Comparison of ENCODE assay signal across 12 cellular contexts in genomic region chr17:8956521-8956920, GRCh38. TPM values are rescaled to one million over a fixed set of nuclear protein-coding genes. Genes with fewer than 3 reads are reported as not detected.
DNase-seq lines count a peak whose midpoint lies in the region; ATAC-seq and TF ChIP-seq lines count a peak whose summit lies in the region.
"Had no signal": no experiment of that assay in that cellular context is flagged by ENCODE, and none has a peak within 500 bp of the region (broad histone marks: within the 10 kb centered on the region; RNA-seq: fewer than 3 reads in every experiment).

No MANE protein-coding gene starts in this region.

- POLR2A ChIA-PET in activated CD4-positive, alpha-beta T cell treated with anti-CD3 and anti-CD28 coated beads for 36 hours (lab: Charles Lee): interaction anchor here (0.5 to 1.0 kb wide), 3 partner anchors 34 to 105 kb away, joined by 3 read pairs; no protein-coding TSS in a partner anchor

- H3K9me2 ChIP-seq in Loucy (replicated peaks; ENCODE audit: low read depth, low read length): no peaks in the 10 kb centered on the region

- CTCF ChIA-PET in activated CD4-positive, alpha-beta T cell treated with anti-CD3 and anti-CD28 coated beads for 36 hours (lab: Charles Lee): interaction anchor here (0.6 to 2.0 kb wide), 6 partner anchors 11 to 182 kb away, joined by 3 to 5 read pairs (median 4); no protein-coding TSS in a partner anchor

- peaks cover 3% of the 10 kb centered on the region for H3K9me3 Mint-ChIP-seq in activated CD4-positive, alpha-beta T cell treated with anti-CD3 and anti-CD28 coated beads for 36 hours (ENCODE audit: low read depth)
- H3K9me3 Mint-ChIP-seq in natural killer cell: no peaks in the 10 kb centered on the region

- no peak overlapping the region for H2AFZ ChIP-seq in Loucy (ENCODE audit: low read length)

- intact Hi-C loops in activated CD4-positive, alpha-beta T cell treated with anti-CD3 and anti-CD28 coated beads for 36 hours (cut with DNase I, micrococcal nuclease): loop anchor here (1.0 to 5.0 kb wide), 3 partner anchors 17 to 99 kb away; no protein-coding TSS in a partner anchor
- intact Hi-C loops in natural killer cell (cut with micrococcal nuclease): loop anchor here (10.0 kb wide), 1 partner anchor 802 kb away; the partner anchor contains the start of gene PER1

- H3K4me2 ChIP-seq in Loucy (ENCODE audit: low read depth, low read length, poor library complexity, severe bottlenecking): peak overlapping the region; percentile 10

- H3K9me3 ChIP-seq in Loucy (ENCODE audit: insufficient read depth, low read depth, low read length): no peaks in the 10 kb centered on the region
- H3K9me3 ChIP-seq in upper lobe of left lung: no peaks in the 10 kb centered on the region

- DNase-seq in activated CD4-positive, alpha-beta T cell treated with anti-CD3 and anti-CD28 coated beads for 36 hours: peak; percentile 52
- no peak for DNase-seq in activated CD4-positive, alpha-beta T cell treated with anti-CD3 and anti-CD28 coated beads, Interleukin-2, amount 50 U/mL, for 1 hour
- DNase-seq in natural killer cell (no peak), COR-L47 (lab: John Stamatoyannopoulos, UW) (no peak), upper lobe of left lung (no peak)
- DNase-seq in stimulated activated CD4-positive, alpha-beta T cell treated with anti-CD3 and anti-CD28 coated beads, Interleukin-2, amount 100 ng/mL, for 24 hours: no peak
- DNase-seq: 8988T, DMS53, NCI-H187 had no signal

- H3K4me1 ChIP-seq in Loucy (ENCODE audit: insufficient read depth, low read length, poor library complexity, severe bottlenecking): peaks cover 59% of the 10 kb centered on the region
- peaks cover 3 to 41% (median 24%) of the 10 kb centered on the region in 4 donors for H3K4me1 ChIP-seq in upper lobe of left lung

- H4K20me1 ChIP-seq in Loucy (ENCODE audit: insufficient read depth, low read length, poor library complexity, severe bottlenecking): no peaks in the 10 kb centered on the region

- no peaks in the 10 kb centered on the region for H3F3A ChIP-seq in Loucy (ENCODE audit: low read depth)

- H3K36me3 ChIP-seq in Loucy (ENCODE audit: insufficient read depth, low read length) (no peaks in the 10 kb centered on the region), upper lobe of left lung (no peaks in the 10 kb centered on the region)

- H3K79me2 ChIP-seq in Loucy (ENCODE audit: insufficient read depth, low read length): peaks cover 78% of the 10 kb centered on the region

- peaks cover 93% of the 10 kb centered on the region for H3K4me1 Mint-ChIP-seq in activated CD4-positive, alpha-beta T cell treated with anti-CD3 and anti-CD28 coated beads for 36 hours
- H3K4me1 Mint-ChIP-seq in natural killer cell: peaks cover 96 to 98% of the 10 kb centered on the region in 2 donors

- H3K27me3 ChIP-seq in Loucy (ENCODE audit: insufficient read depth, low read length, poor library complexity, severe bottlenecking) (no peaks in the 10 kb centered on the region), upper lobe of left lung (no peaks in the 10 kb centered on the region)

- no peak overlapping the region for H3K9ac ChIP-seq in Loucy (ENCODE audit: low read depth, low read length, poor library complexity, severe bottlenecking)

- H3K27ac Mint-ChIP-seq in activated CD4-positive, alpha-beta T cell treated with anti-CD3 and anti-CD28 coated beads for 36 hours: peak overlapping the region; percentile 80
- peak overlapping the region in 1 of 2 donors; percentile 89 for H3K27ac Mint-ChIP-seq in natural killer cell

- peak overlapping the region; percentile 20 for H3K4me3 Mint-ChIP-seq in activated CD4-positive, alpha-beta T cell treated with anti-CD3 and anti-CD28 coated beads for 36 hours
- peak overlapping the region; percentile 93 for H3K4me3 Mint-ChIP-seq in natural killer cell

- no peak for TF ChIP-seq POLR2A in upper lobe of left lung (IDR thresholded peaks at IDR 0.05)

- ATAC-seq in activated CD4-positive, alpha-beta T cell treated with anti-CD3 and anti-CD28 coated beads for 36 hours: peak; percentile 77
- ATAC-seq in GM21723 (IDR thresholded peaks at IDR 0.05; ENCODE audit: unreplicated experiment) (peak; percentile 52), natural killer cell (no peak), upper lobe of left lung (ENCODE audit: low FRiP score in 2 of 2) (no peak)
- ATAC-seq: HepG2 had no signal

- H3K27ac ChIP-seq in upper lobe of left lung: peak overlapping the region in 2 of 4 donors; percentile 85 to 86

- TF ChIP-seq EP300 in upper lobe of left lung (IDR thresholded peaks at IDR 0.05): no peak

- no peak overlapping the region for H3K4me3 ChIP-seq in Loucy (ENCODE audit: low read length, poor library complexity, severe bottlenecking)
- no peak overlapping the region for H3K4me3 ChIP-seq in upper lobe of left lung

- TF ChIP-seq CTCF in Loucy (conservative IDR thresholded peaks at IDR 0.05; ENCODE audit: low read length) (no peak), natural killer cell (IDR thresholded peaks at IDR 0.05) (no peak), upper lobe of left lung (IDR thresholded peaks at IDR 0.05) (no peak)

- H3K27me3 Mint-ChIP-seq in activated CD4-positive, alpha-beta T cell treated with anti-CD3 and anti-CD28 coated beads for 36 hours: no peaks in the 10 kb centered on the region
- no peaks in the 10 kb centered on the region for H3K27me3 Mint-ChIP-seq in natural killer cell (ENCODE audit: low read depth in 2 of 2)

- peaks cover 48% of the 10 kb centered on the region for H3K36me3 Mint-ChIP-seq in activated CD4-positive, alpha-beta T cell treated with anti-CD3 and anti-CD28 coated beads for 36 hours (ENCODE audit: low read depth)
- H3K36me3 Mint-ChIP-seq in natural killer cell: peaks cover 7% of the 10 kb centered on the region

- 51 to 62% methylated on average over 4 to 5 of the region's 5 CpGs for WGBS in upper lobe of left lung, 2 donors

RNA-seq across cellular contexts. Expression of gene PIK3R5, which starts 9.0 kb away (rescaled TPM):
- 10 to 100 TPM; 20.4 to 29.2 TPM for total RNA-seq in activated CD4-positive, alpha-beta T cell treated with anti-CD3 and anti-CD28 coated beads for 36 hours
- total RNA-seq in natural killer cell (100 to 1,000 TPM; 254 to 364 (median 348) TPM), upper lobe of left lung (100 to 1,000 TPM in 1 of 6 donors, 10 to 100 TPM in 5; 22.3 to 175 (median 49.8) TPM)
- total RNA-seq: HepG2 had no signal

Comparison
In these comparisons a context has a peak if more than half of its experiments do, and no peak if none do; other contexts are left out.
1. ATAC-seq: peak in activated CD4-positive, alpha-beta T cell treated with anti-CD3 and anti-CD28 coated beads for 36 hours (single experiment) and GM21723 (single experiment); none in natural killer cell (0 of 3) and upper lobe of left lung (0 of 2).